Comparison of ENCODE assay signal across 1 cellular context in genomic region chrX:129932792-129933321, GRCh38.
A peak's percentile ranks its signal among the peaks of the same experiment; 100 is the strongest.
TF ChIP-seq lines count a peak whose summit lies in the region.

No MANE protein-coding gene starts in this region.

TF ChIP-seq in H1, 55 proteins besides CTCF, POLR2A, EP300 and RAD21 (continued from another document):
- TF ChIP-seq CHD7 (IDR thresholded peaks at IDR 0.05; ENCODE audit: insufficient replicate concordance, low read length) (no peak), SUZ12 (IDR thresholded peaks at IDR 0.05; ENCODE audit: low read length) (peak; percentile 43)
